ENCODE assay signal across 8 cellular contexts in genomic region chr4:170138580-170139194, GRCh38. TPM values are rescaled to one million over a fixed set of nuclear protein-coding genes. Genes with fewer than 3 reads are reported as not detected.
DNase-seq lines count a peak whose midpoint lies in the region; ATAC-seq lines count a peak whose summit lies in the region.

No MANE protein-coding gene starts in this region.

- peak; percentile 52 to 64 for DNase-seq in AML-193 (lab: John Stamatoyannopoulos, UW)
- peak; percentile 20 for DNase-seq in NCI-H226
- peak; percentile 11 to 38 (median 22) for DNase-seq in activated CD4-positive, CD25-positive, alpha-beta regulatory T cell (lab: John Stamatoyannopoulos, UW)
- peak; percentile 31 for DNase-seq in central memory CD4-positive, alpha-beta T cell
- DNase-seq in left colon, result peak; percentile 35 to 81
- DNase-seq in stimulated activated CD4-positive, alpha-beta T cell treated with anti-CD3 and anti-CD28 coated beads, Interleukin-4, amount 100 ng/mL, for 1 hour, result peak; percentile 65

- ATAC-seq in GM19023 (IDR thresholded peaks at IDR 0.05; ENCODE audit: unreplicated experiment) (peak; percentile 94), HG03159 (IDR thresholded peaks at IDR 0.05; ENCODE audit: unreplicated experiment) (peak; percentile 96), left colon (peak; percentile 68)

- intact Hi-C loops in left colon (cut with DNase I, micrococcal nuclease), result loop anchor here in 1 of 2 donors (5.0 kb wide), 1 partner anchor 124 kb away; no protein-coding TSS in a partner anchor

RNA-seq across cellular contexts. Expression of gene AADAT, which starts 48.9 kb away (rescaled TPM):
- 1 to 10 TPM; 3.8 to 4.0 TPM for total RNA-seq in left colon

Comparison
In these comparisons a context has a peak if more than half of its experiments do, and no peak if none do; other contexts are left out.
1. Peak in every context shown above with its lines: DNase-seq and ATAC-seq.